ENCODE assay signal across 1 cellular context in the genomic region with DNA sequence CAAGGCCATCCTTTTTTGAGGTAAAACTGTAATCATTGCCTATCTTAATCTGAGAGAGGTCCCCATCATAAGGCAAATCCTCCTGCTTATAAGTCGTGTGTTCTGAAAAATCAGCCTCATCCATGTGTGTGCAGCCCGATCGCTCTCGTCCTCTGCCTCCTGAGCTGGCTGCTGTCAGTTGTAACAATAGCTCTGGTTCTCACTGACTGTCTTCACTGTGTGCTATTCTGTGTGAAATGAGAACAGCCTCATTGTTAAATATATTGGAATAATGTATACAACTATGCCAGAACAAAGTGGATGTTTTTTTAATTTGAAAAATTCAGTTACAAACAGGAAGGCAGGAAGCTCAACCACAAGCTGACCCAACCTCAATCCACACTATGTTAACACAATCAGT.
TF ChIP-seq lines count a peak whose summit lies in the region.

No MANE protein-coding gene starts in this region.

TF ChIP-seq in IMR-90, 13 proteins besides CTCF, POLR2A, EP300 and RAD21 (continued from another document):
- TF ChIP-seq, protein P1, sequence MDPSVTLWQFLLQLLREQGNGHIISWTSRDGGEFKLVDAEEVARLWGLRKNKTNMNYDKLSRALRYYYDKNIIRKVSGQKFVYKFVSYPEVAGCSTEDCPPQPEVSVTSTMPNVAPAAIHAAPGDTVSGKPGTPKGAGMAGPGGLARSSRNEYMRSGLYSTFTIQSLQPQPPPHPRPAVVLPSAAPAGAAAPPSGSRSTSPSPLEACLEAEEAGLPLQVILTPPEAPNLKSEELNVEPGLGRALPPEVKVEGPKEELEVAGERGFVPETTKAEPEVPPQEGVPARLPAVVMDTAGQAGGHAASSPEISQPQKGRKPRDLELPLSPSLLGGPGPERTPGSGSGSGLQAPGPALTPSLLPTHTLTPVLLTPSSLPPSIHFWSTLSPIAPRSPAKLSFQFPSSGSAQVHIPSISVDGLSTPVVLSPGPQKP (IDR thresholded peaks at IDR 0.05; ENCODE audit: borderline replicate concordance, low read depth, low read length) = no peak
TF ChIP-seq in IMR-90: peak in this region for 0.
